Comparison of ENCODE assay signal across 20 cellular contexts in the genomic region with DNA sequence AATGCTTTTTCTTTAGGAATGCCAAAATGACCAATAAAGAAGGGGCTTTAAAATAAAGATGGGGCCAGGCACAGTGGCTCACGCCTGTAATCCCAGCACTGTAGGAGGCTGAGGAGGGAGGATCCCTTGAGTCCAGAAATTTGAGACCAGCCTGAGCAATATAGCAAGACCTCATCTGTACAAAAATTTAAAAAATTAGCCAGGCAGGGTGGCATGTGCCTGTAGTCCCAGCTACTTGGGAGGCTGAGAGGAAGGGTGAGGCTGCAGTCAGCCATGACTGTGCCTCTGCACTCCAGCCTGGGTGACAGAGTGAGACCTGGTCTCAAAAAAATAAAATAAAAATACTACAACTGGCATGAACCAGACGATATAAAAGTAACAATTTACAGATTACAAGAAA.
DNase-seq lines count a peak whose midpoint lies in the region; ATAC-seq and TF ChIP-seq lines count a peak whose summit lies in the region.
"Had no signal": no experiment of that assay in that cellular context is flagged by ENCODE, and none has a peak within 500 bp of the region (broad histone marks: within the 10 kb centered on the region; RNA-seq: fewer than 3 reads in every experiment).

No MANE protein-coding gene starts in this region.

- no peak overlapping the region for H4K12ac ChIP-seq in trophoblast cell (ENCODE audit: low read depth, low read length)

- H3K36me3 Mint-ChIP-seq in stimulated activated effector memory CD8-positive, alpha-beta T cell treated with anti-CD3 and anti-CD28 coated beads, Interleukin-12 subunit alpha, Interleukin-12 subunit beta, amount 100 ng/mL, for 72 hours = no peaks in the 10 kb centered on the region
- H3K36me3 Mint-ChIP-seq: CD14-positive monocyte; CD8-positive, alpha-beta memory T cell had no signal

- H2BK12ac ChIP-seq in trophoblast cell (ENCODE audit: low read length) = no peak overlapping the region

- no peaks in the 10 kb centered on the region for H3K9me3 Mint-ChIP-seq in stimulated activated effector memory CD8-positive, alpha-beta T cell treated with anti-CD3 and anti-CD28 coated beads, Interleukin-12 subunit alpha, Interleukin-12 subunit beta, amount 100 ng/mL, for 72 hours

- no peak for ATAC-seq in RWPE2 (ENCODE audit: low read depth)
- ATAC-seq in stimulated activated effector memory CD8-positive, alpha-beta T cell treated with anti-CD3 and anti-CD28 coated beads, Interleukin-12 subunit alpha, Interleukin-12 subunit beta, amount 100 ng/mL, for 72 hours = no peak

- H4K8ac ChIP-seq in trophoblast cell (ENCODE audit: low read depth, low read length) = no peak overlapping the region

- DNase-seq in NCI-H146 (lab: John Stamatoyannopoulos, UW) = peak; percentile 54
- DNase-seq in NCI-H146 treated with DMSO at 0.1 percent for 48 hours (lab: John Stamatoyannopoulos, UW; ENCODE audit: unreplicated experiment) = no peak
- peak; percentile 18 for DNase-seq in NAMALWA (ENCODE audit: low spot score)
- no peak for DNase-seq in RWPE2 (ENCODE audit: low spot score)
- peak; percentile 51 to 77 for DNase-seq in trophoblast cell
- no peak for DNase-seq in stimulated activated effector memory CD8-positive, alpha-beta T cell treated with anti-CD3 and anti-CD28 coated beads, Interleukin-12 subunit alpha, Interleukin-12 subunit beta, amount 100 ng/mL, for 72 hours (ENCODE audit: low spot score in 2 of 2)
- DNase-seq in EL = no peak
- DNase-seq: 8988T; ACHN; BE2C; Calu3; CD8-positive, alpha-beta memory T cell; GM23248; H7; Kasumi-1; MV-4-11; NCI-H1694 treated with DMSO at 0.1 percent for 48 hours; NK-92 treated with Interleukin-12 subunit alpha and Interleukin-12 subunit beta, amount 100 ng/mL, for 24 hours; SK-N-SH had no signal

- no peak overlapping the region for H3K14ac ChIP-seq in trophoblast cell (ENCODE audit: low read length)

- no peak overlapping the region for H3K4me3 Mint-ChIP-seq in stimulated activated effector memory CD8-positive, alpha-beta T cell treated with anti-CD3 and anti-CD28 coated beads, Interleukin-12 subunit alpha, Interleukin-12 subunit beta, amount 100 ng/mL, for 72 hours
- H3K4me3 Mint-ChIP-seq: CD14-positive monocyte; CD8-positive, alpha-beta memory T cell had no signal

- H3K9ac ChIP-seq in trophoblast cell (ENCODE audit: low read length) = no peak overlapping the region
- H3K9ac ChIP-seq: GM23248, SK-N-SH had no signal

- H2AFZ ChIP-seq in trophoblast cell (ENCODE audit: insufficient read depth, low read length, poor library complexity) = no peak overlapping the region
- H2AFZ ChIP-seq: GM23248 had no signal

- H3K9me3 ChIP-seq in RWPE2 (ENCODE audit: severe bottlenecking) = no peaks in the 10 kb centered on the region
- H3K9me3 ChIP-seq in trophoblast cell (ENCODE audit: insufficient read depth, low read depth, low read length) = no peaks in the 10 kb centered on the region
- H3K9me3 ChIP-seq: BE2C, SK-N-SH had no signal

- no peak overlapping the region for H3K23ac ChIP-seq in trophoblast cell (ENCODE audit: low read length)

- no peaks in the 10 kb centered on the region for H3K4me1 Mint-ChIP-seq in stimulated activated effector memory CD8-positive, alpha-beta T cell treated with anti-CD3 and anti-CD28 coated beads, Interleukin-12 subunit alpha, Interleukin-12 subunit beta, amount 100 ng/mL, for 72 hours
- H3K4me1 Mint-ChIP-seq: CD14-positive monocyte; CD8-positive, alpha-beta memory T cell had no signal

- H3K18ac ChIP-seq in trophoblast cell (ENCODE audit: low read length) = no peak overlapping the region

- H3K27ac Mint-ChIP-seq in stimulated activated effector memory CD8-positive, alpha-beta T cell treated with anti-CD3 and anti-CD28 coated beads, Interleukin-12 subunit alpha, Interleukin-12 subunit beta, amount 100 ng/mL, for 72 hours = no peak overlapping the region
- H3K27ac Mint-ChIP-seq: CD14-positive monocyte; CD8-positive, alpha-beta memory T cell had no signal

- H3K4me3 ChIP-seq in RWPE2 (ENCODE audit: severe bottlenecking) (no peak overlapping the region), trophoblast cell (ENCODE audit: low read depth, low read length) (no peak overlapping the region)
- H3K4me3 ChIP-seq: GM23248 had no signal

- H3K79me2 ChIP-seq in trophoblast cell (ENCODE audit: control insufficient read depth, insufficient read depth, low read length, poor library complexity) = no peaks in the 10 kb centered on the region

- H2BK120ac ChIP-seq in trophoblast cell (ENCODE audit: insufficient read depth, low read length, poor library complexity) = no peak overlapping the region

- H3K27me3 ChIP-seq in RWPE2 (ENCODE audit: insufficient read depth, poor library complexity, severe bottlenecking) = no peaks in the 10 kb centered on the region
- H3K27me3 ChIP-seq in trophoblast cell (ENCODE audit: insufficient read depth, low read length) = no peaks in the 10 kb centered on the region
- H3K27me3 ChIP-seq: BE2C had no signal

- no peak overlapping the region for H3K4ac ChIP-seq in trophoblast cell (ENCODE audit: low read depth, low read length)

- no peak overlapping the region for H2AK5ac ChIP-seq in trophoblast cell (ENCODE audit: low read length)

- H3K36me3 ChIP-seq in RWPE2 (ENCODE audit: low read depth) = no peaks in the 10 kb centered on the region
- no peaks in the 10 kb centered on the region for H3K36me3 ChIP-seq in trophoblast cell (ENCODE audit: control insufficient read depth in 1 of 2, insufficient read depth in 2 of 2, low read length in 2 of 2)
- H3K36me3 ChIP-seq: BE2C had no signal

- H3K27ac ChIP-seq in RWPE2 (ENCODE audit: poor library complexity, severe bottlenecking) (peak overlapping the region; percentile 23), trophoblast cell (ENCODE audit: low read depth, low read length) (no peak overlapping the region)
- H3K27ac ChIP-seq: GM23248 had no signal

- H3K4me1 ChIP-seq in RWPE2 (ENCODE audit: insufficient read depth, poor library complexity, severe bottlenecking) (peaks cover 28% of the 10 kb centered on the region), trophoblast cell (ENCODE audit: control insufficient read depth in 1 of 2, insufficient read depth in 2 of 2, low read length in 2 of 2) (peaks cover 0 to 7% of the 10 kb centered on the region in 2 experiments)
- H3K4me1 ChIP-seq: BE2C had no signal

- TF ChIP-seq CTCF in RWPE2 (IDR thresholded peaks at IDR 0.05; ENCODE audit: poor library complexity, severe bottlenecking) = no peak

- H4K91ac ChIP-seq in trophoblast cell (ENCODE audit: low read depth, low read length) = no peak overlapping the region

- no CpG with 5 or more reads among the region's 2 CpGs for WGBS in trophoblast cell (ENCODE audit: extremely low coverage, insufficient coverage, insufficient read length)

- H2BK5ac ChIP-seq in trophoblast cell (ENCODE audit: low read depth, low read length, poor library complexity) = no peak overlapping the region

- H3K4me2 ChIP-seq in trophoblast cell (ENCODE audit: low read length) = no peak overlapping the region
- H3K4me2 ChIP-seq: SK-N-SH had no signal

- peaks cover 2% of the 10 kb centered on the region for H3K79me1 ChIP-seq in trophoblast cell (ENCODE audit: low read length)

Comparison
In these comparisons a context has a peak if more than half of its experiments do, and no peak if none do; other contexts are left out.
1. DNase-seq: peak in NCI-H146 (single experiment), NAMALWA (single experiment) and trophoblast cell (2 of 2); none in NCI-H146 treated with DMSO at 0.1 percent for 48 hours (single experiment), RWPE2 (single experiment), stimulated activated effector memory CD8-positive, alpha-beta T cell treated with anti-CD3 and anti-CD28 coated beads, Interleukin-12 subunit alpha, Interleukin-12 subunit beta, amount 100 ng/mL, for 72 hours (0 of 2) and EL (single experiment).